ENCODE assay signal across 23 cellular contexts in the genomic region with DNA sequence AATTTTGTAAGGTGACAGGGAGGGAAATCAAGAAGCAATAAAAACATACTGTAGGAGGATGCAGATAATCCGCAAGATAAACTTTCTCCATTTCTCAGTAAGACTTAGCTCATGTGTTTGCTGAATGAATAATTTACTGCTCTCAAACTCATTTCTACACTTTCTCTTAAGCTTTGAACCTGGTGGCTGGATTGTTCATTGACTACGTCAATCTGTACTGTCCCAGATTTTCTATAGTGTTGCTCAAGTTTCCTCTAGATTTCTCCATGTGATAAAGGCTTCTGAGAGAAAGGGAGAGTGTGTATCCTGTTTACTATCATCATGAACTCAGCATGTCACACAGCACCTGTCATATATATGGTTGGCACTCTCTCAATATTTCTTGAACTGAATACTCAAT.
"Had no signal": no experiment of that assay in that cellular context is flagged by ENCODE, and none has a peak within 500 bp of the region (broad histone marks: within the 10 kb centered on the region; RNA-seq: fewer than 3 reads in every experiment).

No MANE protein-coding gene starts in this region.

- H3K27me3 ChIP-seq: adrenal gland, SJSA1 had no signal

- H3K9me3 ChIP-seq: adrenal gland, body of pancreas, SJSA1 had no signal

- H3K36me3 ChIP-seq: adrenal gland, SJSA1 had no signal

- H3K27ac ChIP-seq: adrenal gland, body of pancreas, SJSA1 had no signal

- DNase-seq: activated CD4-positive, alpha-beta T cell treated with anti-CD3 and anti-CD28 coated beads for 4 hours; activated CD8-positive, alpha-beta memory T cell treated with anti-CD3 and anti-CD28 coated beads, Interleukin-2, amount 50 U/mL, for 4 hours; activated CD8-positive, alpha-beta T cell treated with anti-CD3 and anti-CD28 coated beads for 36 hours; activated gamma-delta T cell treated with Interleukin-2 at 50 U/mL for 16 hours; activated naive CD4-positive, alpha-beta T cell treated with anti-CD3 and anti-CD28 coated beads, Interleukin-2, amount 10 ng/mL, durations not matched to agents 7 days and 5 days; activated naive CD8-positive, alpha-beta T cell treated with anti-CD3 and anti-CD28 coated beads for 36 hours; activated T-cell treated with anti-CD3 and anti-CD28 coated beads, Interleukin-2, amount 50 U/mL, for 72 hours; adrenal gland; aorta; body of pancreas; MM.1S; NCI-H1105 treated with DMSO at 0.1 percent for 48 hours; NCI-H1436 treated with DMSO at 0.1 percent for 48 hours; NCI-H187 treated with DMSO at 0.1 percent for 48 hours; NCI-H2081 treated with DMSO at 0.1 percent for 48 hours; NCI-H2227 treated with DMSO at 0.1 percent for 48 hours; NCI-H446 treated with DMSO at 0.1 percent for 48 hours; NCI-H526 treated with DMSO at 0.1 percent for 48 hours; NCI-H82; NK-92 treated with Interleukin-12 subunit alpha and Interleukin-12 subunit beta, amount 100 ng/mL, for 24 hours; OCI-M1; SHP77 had no signal

- H3K4me1 ChIP-seq: body of pancreas had no signal

- H3K4me3 ChIP-seq: adrenal gland, body of pancreas, SJSA1 had no signal
